Comparison of ENCODE assay signal across 13 cellular contexts in the genomic region with DNA sequence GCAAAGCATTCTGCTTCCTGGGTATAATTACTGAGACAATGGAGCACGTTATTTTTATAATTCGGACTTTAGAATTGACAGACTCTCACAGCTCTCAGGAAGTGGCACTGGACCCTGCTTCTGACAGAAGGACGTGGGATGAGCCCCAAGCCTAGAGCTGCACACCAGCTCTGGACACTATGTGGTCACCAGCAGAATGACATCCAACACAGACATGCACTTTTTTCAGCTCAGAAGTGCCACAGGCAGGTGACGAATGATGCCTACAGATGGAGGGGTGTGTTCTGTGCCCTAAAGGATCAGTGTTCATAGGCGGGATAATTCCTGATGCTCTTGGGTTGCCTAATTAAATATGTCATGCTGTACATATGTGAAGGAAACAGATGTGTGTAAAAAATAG.
"Had no signal": no experiment of that assay in that cellular context is flagged by ENCODE, and none has a peak within 500 bp of the region (broad histone marks: within the 10 kb centered on the region; RNA-seq: fewer than 3 reads in every experiment).

No MANE protein-coding gene starts in this region.

- H3K9me3 ChIP-seq: body of pancreas, lower lobe of right lung, suprapubic skin had no signal

- H3K36me3 ChIP-seq: lower lobe of right lung, suprapubic skin had no signal

- H3K4me3 ChIP-seq: body of pancreas, lower lobe of right lung, suprapubic skin had no signal

- ATAC-seq: activated CD8-positive, alpha-beta memory T cell treated with anti-CD3 and anti-CD28 coated beads, Interleukin-2, amount 10 ng/mL, durations not matched to agents 7 days and 5 days; body of pancreas; effector memory CD8-positive, alpha-beta T cell; lower lobe of right lung had no signal

- DNase-seq: activated B cell treated with CpG ODN at 0.5 μM for 24 hours; activated CD4-positive, alpha-beta memory T cell treated with anti-CD3 and anti-CD28 coated beads for 36 hours; activated CD4-positive, alpha-beta T cell treated with anti-CD3 and anti-CD28 coated beads for 4 hours; activated CD8-positive, alpha-beta memory T cell treated with anti-CD3 and anti-CD28 coated beads, Interleukin-2, amount 10 ng/mL, durations not matched to agents 7 days and 5 days; activated naive CD4-positive, alpha-beta T cell; activated naive CD8-positive, alpha-beta T cell treated with anti-CD3 and anti-CD28 coated beads, Interleukin-2, amount 10 ng/mL, durations not matched to agents 7 days and 5 days; body of pancreas; effector memory CD8-positive, alpha-beta T cell; foreskin fibroblast; lower lobe of right lung; retina; trophoblast cell had no signal

- H3K27ac ChIP-seq: body of pancreas, lower lobe of right lung, suprapubic skin had no signal

- H3K4me1 ChIP-seq: body of pancreas, lower lobe of right lung, suprapubic skin had no signal

- H3K27me3 ChIP-seq: body of pancreas had no signal
